7 cellular contexts compared by ENCODE assay signal in the genomic region with DNA sequence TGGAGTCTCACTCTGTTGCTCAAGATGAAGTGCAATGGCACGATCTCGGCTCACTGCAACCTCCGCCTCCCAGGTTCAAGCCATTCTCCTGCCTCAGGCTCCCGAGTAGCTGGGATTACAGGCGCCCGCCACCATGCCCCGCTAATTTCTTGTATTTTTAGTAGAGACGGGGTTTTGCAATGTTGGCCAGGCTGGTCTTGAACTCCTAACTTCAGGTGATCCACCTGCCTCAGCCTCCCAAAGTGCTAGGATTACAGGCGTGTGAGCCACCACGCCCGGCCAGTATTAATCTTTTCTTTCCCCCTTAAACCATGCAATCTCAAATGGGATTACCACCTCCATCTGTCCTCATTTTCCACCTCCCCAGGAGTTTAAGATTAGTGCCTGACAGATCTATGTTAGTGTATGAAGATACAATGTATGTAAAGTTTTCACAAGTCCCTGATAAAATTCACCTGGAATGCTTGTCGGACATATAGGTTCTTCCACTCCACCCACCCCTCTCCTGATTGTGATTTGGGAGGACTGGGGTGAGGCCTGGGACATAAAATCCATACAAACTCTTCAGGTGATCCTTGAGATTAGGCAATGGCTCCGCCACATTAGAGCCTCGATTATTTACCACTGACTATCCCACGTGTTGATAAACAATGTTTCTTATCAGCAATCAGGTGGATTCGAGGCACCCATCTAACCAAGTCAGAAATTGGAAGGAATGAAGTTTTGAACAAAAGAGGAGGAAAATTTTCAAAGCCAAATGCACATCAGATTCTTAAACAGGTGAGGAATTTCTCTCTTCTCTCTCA. TPM values are rescaled to one million over a fixed set of nuclear protein-coding genes. Genes with fewer than 3 reads are reported as not detected.
A peak's percentile ranks its signal among the peaks of the same experiment; 100 is the strongest.
DNase-seq lines count a peak whose midpoint lies in the region; ATAC-seq and TF ChIP-seq lines count a peak whose summit lies in the region.

No MANE protein-coding gene starts in this region.

- H3K27me3 Mint-ChIP-seq in activated CD8-positive, alpha-beta T cell treated with anti-CD3 and anti-CD28 coated beads for 36 hours = no peaks in the 10 kb centered on the region
- H3K27me3 Mint-ChIP-seq in stimulated activated memory B cell treated with anti-CD40 and anti-IgM and Interleukin-4, amounts not matched to agents 10 μg/mL and 1 μg/mL and 100 μg/mL, for 72 hours = peaks cover 11% of the 10 kb centered on the region

- H3K27ac ChIP-seq in HUES48 (ENCODE audit: low read depth, low read length) = peak overlapping the region; percentile 75

- H3K4me3 Mint-ChIP-seq in activated CD8-positive, alpha-beta T cell treated with anti-CD3 and anti-CD28 coated beads for 36 hours = peak overlapping the region; percentile 98
- peak overlapping the region; percentile 97 for H3K4me3 Mint-ChIP-seq in stimulated activated memory B cell treated with anti-CD40 and anti-IgM and Interleukin-4, amounts not matched to agents 10 μg/mL and 1 μg/mL and 100 μg/mL, for 72 hours

- peaks cover 14% of the 10 kb centered on the region for H3K36me3 Mint-ChIP-seq in activated CD8-positive, alpha-beta T cell treated with anti-CD3 and anti-CD28 coated beads for 36 hours (ENCODE audit: low read depth)
- no peaks in the 10 kb centered on the region for H3K36me3 Mint-ChIP-seq in stimulated activated memory B cell treated with anti-CD40 and anti-IgM and Interleukin-4, amounts not matched to agents 10 μg/mL and 1 μg/mL and 100 μg/mL, for 72 hours

- peak overlapping the region; percentile 95 for H3K27ac Mint-ChIP-seq in activated CD8-positive, alpha-beta T cell treated with anti-CD3 and anti-CD28 coated beads for 36 hours
- peak overlapping the region; percentile 97 for H3K27ac Mint-ChIP-seq in stimulated activated memory B cell treated with anti-CD40 and anti-IgM and Interleukin-4, amounts not matched to agents 10 μg/mL and 1 μg/mL and 100 μg/mL, for 72 hours

- no peak for ATAC-seq in activated CD8-positive, alpha-beta T cell treated with anti-CD3 and anti-CD28 coated beads for 36 hours
- no peak for ATAC-seq in stimulated activated memory B cell treated with anti-CD40 and anti-IgM and Interleukin-4, amounts not matched to agents 10 μg/mL and 1 μg/mL and 100 μg/mL, for 72 hours
- no peak for ATAC-seq in activated CD4-positive, CD25-positive, alpha-beta regulatory T cell treated with anti-CD3 and anti-CD28 coated beads, Interleukin-2, amount 50 U/mL, for 24 hours

- H3K4me3 ChIP-seq in HUES48 (ENCODE audit: low read depth, low read length) (peak overlapping the region; percentile 97), iPS-11a (ENCODE audit: low read depth, low read length) (peak overlapping the region; percentile 98)

- peaks cover 20% of the 10 kb centered on the region for H3K4me1 ChIP-seq in HUES48 (ENCODE audit: control insufficient read depth, insufficient read depth, low read length)

- DNase-seq in activated CD8-positive, alpha-beta T cell treated with anti-CD3 and anti-CD28 coated beads for 36 hours = no peak
- DNase-seq in NCI-H146 (lab: John Stamatoyannopoulos, UW) (no peak), SHP77 treated with DMSO at 0.1 percent for 48 hours (lab: John Stamatoyannopoulos, UW) (no peak)

- peaks cover 3% of the 10 kb centered on the region; the same call in 1 of the 2 replicates for H3K36me3 ChIP-seq in HUES48 (ENCODE audit: control insufficient read depth, insufficient read depth, low read length)

- POLR2A ChIA-PET in activated CD8-positive, alpha-beta T cell treated with anti-CD3 and anti-CD28 coated beads for 36 hours (lab: Charles Lee) = interaction anchor here (1.0 to 1.7 kb wide), 4 partner anchors 12 to 186 kb away, joined by 3 to 6 read pairs (median 4); a partner anchor contains a TSS

- H3K9me3 ChIP-seq in HUES48 (ENCODE audit: control insufficient read depth, insufficient read depth, low read length) = no peaks in the 10 kb centered on the region

- peaks cover 38% of the 10 kb centered on the region for H3K4me1 Mint-ChIP-seq in activated CD8-positive, alpha-beta T cell treated with anti-CD3 and anti-CD28 coated beads for 36 hours (ENCODE audit: low read depth)
- peaks cover 33% of the 10 kb centered on the region for H3K4me1 Mint-ChIP-seq in stimulated activated memory B cell treated with anti-CD40 and anti-IgM and Interleukin-4, amounts not matched to agents 10 μg/mL and 1 μg/mL and 100 μg/mL, for 72 hours

- intact Hi-C loops in activated CD8-positive, alpha-beta T cell treated with anti-CD3 and anti-CD28 coated beads for 36 hours (cut with micrococcal nuclease) = loop anchor here (10.0 kb wide), 1 partner anchor 419 kb away; no protein-coding TSS in a partner anchor

- H3K27me3 ChIP-seq in HUES48 (ENCODE audit: control insufficient read depth, insufficient read depth, low read length) = no peaks in the 10 kb centered on the region

- TF ChIP-seq CTCF in activated CD8-positive, alpha-beta T cell treated with anti-CD3 and anti-CD28 coated beads for 36 hours (IDR thresholded peaks at IDR 0.05) = no peak

- no peaks in the 10 kb centered on the region for H3K9me3 Mint-ChIP-seq in activated CD8-positive, alpha-beta T cell treated with anti-CD3 and anti-CD28 coated beads for 36 hours
- no peaks in the 10 kb centered on the region for H3K9me3 Mint-ChIP-seq in stimulated activated memory B cell treated with anti-CD40 and anti-IgM and Interleukin-4, amounts not matched to agents 10 μg/mL and 1 μg/mL and 100 μg/mL, for 72 hours

- CTCF ChIA-PET in activated CD8-positive, alpha-beta T cell treated with anti-CD3 and anti-CD28 coated beads for 36 hours (lab: Charles Lee) = interaction anchor here (1.0 to 4.5 kb wide), 10 partner anchors 9 to 697 kb away, joined by 3 to 37 read pairs (median 8); a partner anchor contains a TSS

- peak overlapping the region; percentile 81 for H3K9ac ChIP-seq in HUES48 (ENCODE audit: low read depth, low read length)

RNA-seq across cellular contexts. Expression of a gene that starts 1.2 kb away (rescaled TPM):
- 10 to 100 TPM; 80.0 to 83.5 TPM for total RNA-seq in activated CD8-positive, alpha-beta T cell treated with anti-CD3 and anti-CD28 coated beads for 36 hours

RNA-seq across cellular contexts. Expression of a gene that starts 58.1 kb away (rescaled TPM):
- 1 to 10 TPM; 3.8 to 4.3 TPM for total RNA-seq in activated CD8-positive, alpha-beta T cell treated with anti-CD3 and anti-CD28 coated beads for 36 hours
